In genomic region chr7:101586078-101586941, GRCh38 we compare ENCODE assay signal across 1 cellular context.
TF ChIP-seq lines count a peak whose summit lies in the region.

No MANE protein-coding gene starts in this region.

TF ChIP-seq in HEK293, 187 proteins besides CTCF, POLR2A, EP300 and RAD21 (continued from another document and continues in another):
- TF ChIP-seq KLF16 (tag by site-specific recombination; IDR thresholded peaks at IDR 0.05) (no peak), ZBTB17 (tag by site-specific recombination; IDR thresholded peaks at IDR 0.05) (peak; percentile 71), ZNF610 (tag by site-specific recombination; IDR thresholded peaks at IDR 0.05; ENCODE audit: borderline replicate concordance) (0 out of 2 replicates have a peak, but pooled peaks have one; percentile 26), OVOL3 (tag by site-specific recombination; IDR thresholded peaks at IDR 0.05) (no peak), KLF10 (tag by site-specific recombination; IDR thresholded peaks at IDR 0.05) (no peak), KLF1 (tag by site-specific recombination; IDR thresholded peaks at IDR 0.05) (no peak), ZNF335 (tag by site-specific recombination; conservative IDR thresholded peaks at IDR 0.05) (peak; percentile 63), ZNF174 (tag by site-specific recombination; IDR thresholded peaks at IDR 0.05) (no peak), ZNF777 (tag by site-specific recombination; IDR thresholded peaks at IDR 0.05; ENCODE audit: borderline replicate concordance) (no peak), BCL6B (tag by site-specific recombination; IDR thresholded peaks at IDR 0.05) (0 out of 2 replicates have a peak, but pooled peaks have one; percentile 57), ZNF175 (tag by site-specific recombination; IDR thresholded peaks at IDR 0.05) (no peak), ZBTB26 (tag by site-specific recombination; optimal IDR thresholded peaks at IDR 0.05) (no peak), ZNF561 (tag by site-specific recombination; IDR thresholded peaks at IDR 0.05; ENCODE audit: borderline replicate concordance) (no peak), ZNF677 (tag by site-specific recombination; IDR thresholded peaks at IDR 0.05) (no peak), YY2 (tag by site-specific recombination; IDR thresholded peaks at IDR 0.05) (no peak), ZNF776 (tag by site-specific recombination; IDR thresholded peaks at IDR 0.05; ENCODE audit: borderline replicate concordance) (no peak), ZNF785 (tag by site-specific recombination; IDR thresholded peaks at IDR 0.05) (no peak), ZBTB20 (tag by site-specific recombination; IDR thresholded peaks at IDR 0.05) (no peak; the same call in 1 of the 2 replicates), ZNF600 (tag by site-specific recombination; IDR thresholded peaks at IDR 0.05) (no peak), ZNF132 (tag by site-specific recombination; IDR thresholded peaks at IDR 0.05; ENCODE audit: borderline replicate concordance) (no peak), ZNF518A (tag by site-specific recombination; conservative IDR thresholded peaks at IDR 0.05; ENCODE audit: low read depth) (no peak)
- TF ChIP-seq, protein P1, sequence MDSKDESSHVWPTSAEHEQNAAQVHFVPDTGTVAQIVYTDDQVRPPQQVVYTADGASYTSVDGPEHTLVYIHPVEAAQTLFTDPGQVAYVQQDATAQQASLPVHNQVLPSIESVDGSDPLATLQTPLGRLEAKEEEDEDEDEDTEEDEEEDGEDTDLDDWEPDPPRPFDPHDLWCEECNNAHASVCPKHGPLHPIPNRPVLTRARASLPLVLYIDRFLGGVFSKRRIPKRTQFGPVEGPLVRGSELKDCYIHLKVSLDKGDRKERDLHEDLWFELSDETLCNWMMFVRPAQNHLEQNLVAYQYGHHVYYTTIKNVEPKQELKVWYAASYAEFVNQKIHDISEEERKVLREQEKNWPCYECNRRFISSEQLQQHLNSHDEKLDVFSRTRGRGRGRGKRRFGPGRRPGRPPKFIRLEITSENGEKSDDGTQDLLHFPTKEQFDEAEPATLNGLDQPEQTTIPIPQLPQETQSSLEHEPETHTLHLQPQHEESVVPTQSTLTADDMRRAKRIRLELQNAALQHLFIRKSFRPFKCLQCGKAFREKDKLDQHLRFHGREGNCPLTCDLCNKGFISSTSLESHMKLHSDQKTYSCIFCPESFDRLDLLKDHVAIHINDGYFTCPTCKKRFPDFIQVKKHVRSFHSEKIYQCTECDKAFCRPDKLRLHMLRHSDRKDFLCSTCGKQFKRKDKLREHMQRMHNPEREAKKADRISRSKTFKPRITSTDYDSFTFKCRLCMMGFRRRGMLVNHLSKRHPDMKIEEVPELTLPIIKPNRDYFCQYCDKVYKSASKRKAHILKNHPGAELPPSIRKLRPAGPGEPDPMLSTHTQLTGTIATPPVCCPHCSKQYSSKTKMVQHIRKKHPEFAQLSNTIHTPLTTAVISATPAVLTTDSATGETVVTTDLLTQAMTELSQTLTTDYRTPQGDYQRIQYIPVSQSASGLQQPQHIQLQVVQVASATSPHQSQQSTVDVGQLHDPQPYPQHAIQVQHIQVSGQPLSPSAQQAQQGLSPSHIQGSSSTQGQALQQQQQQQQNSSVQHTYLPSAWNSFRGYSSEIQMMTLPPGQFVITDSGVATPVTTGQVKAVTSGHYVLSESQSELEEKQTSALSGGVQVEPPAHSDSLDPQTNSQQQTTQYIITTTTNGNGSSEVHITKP (tag by site-specific recombination; IDR thresholded peaks at IDR 0.05) = no peak
- TF ChIP-seq, protein P2, sequence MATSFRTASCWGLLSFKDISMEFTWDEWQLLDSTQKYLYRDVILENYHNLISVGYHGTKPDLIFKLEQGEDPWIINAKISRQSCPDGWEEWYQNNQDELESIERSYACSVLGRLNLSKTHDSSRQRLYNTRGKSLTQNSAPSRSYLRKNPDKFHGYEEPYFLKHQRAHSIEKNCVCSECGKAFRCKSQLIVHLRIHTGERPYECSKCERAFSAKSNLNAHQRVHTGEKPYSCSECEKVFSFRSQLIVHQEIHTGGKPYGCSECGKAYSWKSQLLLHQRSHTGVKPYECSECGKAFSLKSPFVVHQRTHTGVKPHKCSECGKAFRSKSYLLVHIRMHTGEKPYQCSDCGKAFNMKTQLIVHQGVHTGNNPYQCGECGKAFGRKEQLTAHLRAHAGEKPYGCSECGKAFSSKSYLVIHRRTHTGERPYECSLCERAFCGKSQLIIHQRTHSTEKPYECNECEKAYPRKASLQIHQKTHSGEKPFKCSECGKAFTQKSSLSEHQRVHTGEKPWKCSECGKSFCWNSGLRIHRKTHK (tag by site-specific recombination; IDR thresholded peaks at IDR 0.05) = no peak
- TF ChIP-seq, protein P3, sequence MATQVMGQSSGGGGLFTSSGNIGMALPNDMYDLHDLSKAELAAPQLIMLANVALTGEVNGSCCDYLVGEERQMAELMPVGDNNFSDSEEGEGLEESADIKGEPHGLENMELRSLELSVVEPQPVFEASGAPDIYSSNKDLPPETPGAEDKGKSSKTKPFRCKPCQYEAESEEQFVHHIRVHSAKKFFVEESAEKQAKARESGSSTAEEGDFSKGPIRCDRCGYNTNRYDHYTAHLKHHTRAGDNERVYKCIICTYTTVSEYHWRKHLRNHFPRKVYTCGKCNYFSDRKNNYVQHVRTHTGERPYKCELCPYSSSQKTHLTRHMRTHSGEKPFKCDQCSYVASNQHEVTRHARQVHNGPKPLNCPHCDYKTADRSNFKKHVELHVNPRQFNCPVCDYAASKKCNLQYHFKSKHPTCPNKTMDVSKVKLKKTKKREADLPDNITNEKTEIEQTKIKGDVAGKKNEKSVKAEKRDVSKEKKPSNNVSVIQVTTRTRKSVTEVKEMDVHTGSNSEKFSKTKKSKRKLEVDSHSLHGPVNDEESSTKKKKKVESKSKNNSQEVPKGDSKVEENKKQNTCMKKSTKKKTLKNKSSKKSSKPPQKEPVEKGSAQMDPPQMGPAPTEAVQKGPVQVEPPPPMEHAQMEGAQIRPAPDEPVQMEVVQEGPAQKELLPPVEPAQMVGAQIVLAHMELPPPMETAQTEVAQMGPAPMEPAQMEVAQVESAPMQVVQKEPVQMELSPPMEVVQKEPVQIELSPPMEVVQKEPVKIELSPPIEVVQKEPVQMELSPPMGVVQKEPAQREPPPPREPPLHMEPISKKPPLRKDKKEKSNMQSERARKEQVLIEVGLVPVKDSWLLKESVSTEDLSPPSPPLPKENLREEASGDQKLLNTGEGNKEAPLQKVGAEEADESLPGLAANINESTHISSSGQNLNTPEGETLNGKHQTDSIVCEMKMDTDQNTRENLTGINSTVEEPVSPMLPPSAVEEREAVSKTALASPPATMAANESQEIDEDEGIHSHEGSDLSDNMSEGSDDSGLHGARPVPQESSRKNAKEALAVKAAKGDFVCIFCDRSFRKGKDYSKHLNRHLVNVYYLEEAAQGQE (tag by site-specific recombination; IDR thresholded peaks at IDR 0.05) = no peak
- TF ChIP-seq, protein P4, sequence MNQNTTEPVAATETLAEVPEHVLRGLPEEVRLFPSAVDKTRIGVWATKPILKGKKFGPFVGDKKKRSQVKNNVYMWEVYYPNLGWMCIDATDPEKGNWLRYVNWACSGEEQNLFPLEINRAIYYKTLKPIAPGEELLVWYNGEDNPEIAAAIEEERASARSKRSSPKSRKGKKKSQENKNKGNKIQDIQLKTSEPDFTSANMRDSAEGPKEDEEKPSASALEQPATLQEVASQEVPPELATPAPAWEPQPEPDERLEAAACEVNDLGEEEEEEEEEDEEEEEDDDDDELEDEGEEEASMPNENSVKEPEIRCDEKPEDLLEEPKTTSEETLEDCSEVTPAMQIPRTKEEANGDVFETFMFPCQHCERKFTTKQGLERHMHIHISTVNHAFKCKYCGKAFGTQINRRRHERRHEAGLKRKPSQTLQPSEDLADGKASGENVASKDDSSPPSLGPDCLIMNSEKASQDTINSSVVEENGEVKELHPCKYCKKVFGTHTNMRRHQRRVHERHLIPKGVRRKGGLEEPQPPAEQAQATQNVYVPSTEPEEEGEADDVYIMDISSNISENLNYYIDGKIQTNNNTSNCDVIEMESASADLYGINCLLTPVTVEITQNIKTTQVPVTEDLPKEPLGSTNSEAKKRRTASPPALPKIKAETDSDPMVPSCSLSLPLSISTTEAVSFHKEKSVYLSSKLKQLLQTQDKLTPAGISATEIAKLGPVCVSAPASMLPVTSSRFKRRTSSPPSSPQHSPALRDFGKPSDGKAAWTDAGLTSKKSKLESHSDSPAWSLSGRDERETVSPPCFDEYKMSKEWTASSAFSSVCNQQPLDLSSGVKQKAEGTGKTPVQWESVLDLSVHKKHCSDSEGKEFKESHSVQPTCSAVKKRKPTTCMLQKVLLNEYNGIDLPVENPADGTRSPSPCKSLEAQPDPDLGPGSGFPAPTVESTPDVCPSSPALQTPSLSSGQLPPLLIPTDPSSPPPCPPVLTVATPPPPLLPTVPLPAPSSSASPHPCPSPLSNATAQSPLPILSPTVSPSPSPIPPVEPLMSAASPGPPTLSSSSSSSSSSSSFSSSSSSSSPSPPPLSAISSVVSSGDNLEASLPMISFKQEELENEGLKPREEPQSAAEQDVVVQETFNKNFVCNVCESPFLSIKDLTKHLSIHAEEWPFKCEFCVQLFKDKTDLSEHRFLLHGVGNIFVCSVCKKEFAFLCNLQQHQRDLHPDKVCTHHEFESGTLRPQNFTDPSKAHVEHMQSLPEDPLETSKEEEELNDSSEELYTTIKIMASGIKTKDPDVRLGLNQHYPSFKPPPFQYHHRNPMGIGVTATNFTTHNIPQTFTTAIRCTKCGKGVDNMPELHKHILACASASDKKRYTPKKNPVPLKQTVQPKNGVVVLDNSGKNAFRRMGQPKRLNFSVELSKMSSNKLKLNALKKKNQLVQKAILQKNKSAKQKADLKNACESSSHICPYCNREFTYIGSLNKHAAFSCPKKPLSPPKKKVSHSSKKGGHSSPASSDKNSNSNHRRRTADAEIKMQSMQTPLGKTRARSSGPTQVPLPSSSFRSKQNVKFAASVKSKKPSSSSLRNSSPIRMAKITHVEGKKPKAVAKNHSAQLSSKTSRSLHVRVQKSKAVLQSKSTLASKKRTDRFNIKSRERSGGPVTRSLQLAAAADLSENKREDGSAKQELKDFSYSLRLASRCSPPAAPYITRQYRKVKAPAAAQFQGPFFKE (tag by site-specific recombination; IDR thresholded peaks at IDR 0.05; ENCODE audit: borderline replicate concordance) = no peak
- TF ChIP-seq, protein P5, sequence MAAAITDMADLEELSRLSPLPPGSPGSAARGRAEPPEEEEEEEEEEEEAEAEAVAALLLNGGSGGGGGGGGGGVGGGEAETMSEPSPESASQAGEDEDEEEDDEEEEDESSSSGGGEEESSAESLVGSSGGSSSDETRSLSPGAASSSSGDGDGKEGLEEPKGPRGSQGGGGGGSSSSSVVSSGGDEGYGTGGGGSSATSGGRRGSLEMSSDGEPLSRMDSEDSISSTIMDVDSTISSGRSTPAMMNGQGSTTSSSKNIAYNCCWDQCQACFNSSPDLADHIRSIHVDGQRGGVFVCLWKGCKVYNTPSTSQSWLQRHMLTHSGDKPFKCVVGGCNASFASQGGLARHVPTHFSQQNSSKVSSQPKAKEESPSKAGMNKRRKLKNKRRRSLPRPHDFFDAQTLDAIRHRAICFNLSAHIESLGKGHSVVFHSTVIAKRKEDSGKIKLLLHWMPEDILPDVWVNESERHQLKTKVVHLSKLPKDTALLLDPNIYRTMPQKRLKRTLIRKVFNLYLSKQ (tag by site-specific recombination; IDR thresholded peaks at IDR 0.05; ENCODE audit: borderline replicate concordance) = no peak
